8 cellular contexts compared by ENCODE assay signal in genomic region chrY:15424633-15425259, GRCh38.
DNase-seq lines count a peak whose midpoint lies in the region; ATAC-seq and TF ChIP-seq lines count a peak whose summit lies in the region.

No MANE protein-coding gene starts in this region.

- TF ChIP-seq CTCF in coronary artery (IDR thresholded peaks at IDR 0.05), result no peak
- TF ChIP-seq CTCF in Peyer's patch (IDR thresholded peaks at IDR 0.05), result no peak

- H3K4me1 ChIP-seq in Peyer's patch, result no peaks in the 10 kb centered on the region

- DNase-seq in cerebellar cortex (ENCODE audit: low spot score) (peak; percentile 5), occipital lobe (lab: John Stamatoyannopoulos, UW) (peak; percentile 0), OCI-M1 (lab: John Stamatoyannopoulos, UW) (no peak), coronary artery (ENCODE audit: low spot score) (no peak), Peyer's patch (no peak)

- H3K4me3 ChIP-seq in coronary artery (no peak overlapping the region), Peyer's patch (peak overlapping the region in 2 of 4 donors; percentile 29 to 45)

- H3K27ac ChIP-seq in coronary artery (no peak overlapping the region), Peyer's patch (peak overlapping the region in 2 of 4 donors; percentile 45 to 53)

- TF ChIP-seq POLR2A in Peyer's patch (IDR thresholded peaks at IDR 0.05), result no peak

- no peaks in the 10 kb centered on the region for H3K36me3 ChIP-seq in Peyer's patch

- H3K27me3 ChIP-seq in Peyer's patch, result no peaks in the 10 kb centered on the region

- no peaks in the 10 kb centered on the region for H3K9me3 ChIP-seq in Peyer's patch

- ATAC-seq in GM19043 (IDR thresholded peaks at IDR 0.05; ENCODE audit: low read depth, unreplicated experiment) (peak; percentile 76), HG03460 (IDR thresholded peaks at IDR 0.05; ENCODE audit: unreplicated experiment) (peak; percentile 84), GM21526 (IDR thresholded peaks at IDR 0.05; ENCODE audit: low FRiP score, unreplicated experiment) (no peak)

Comparison
In these comparisons a context has a peak if more than half of its experiments do, and no peak if none do; other contexts are left out.
1. DNase-seq: peak in cerebellar cortex (single experiment) and occipital lobe (single experiment); none in OCI-M1 (single experiment), coronary artery (single experiment) and Peyer's patch (0 of 3).